ENCODE assay signal across 7 cellular contexts in genomic region chr10:45575032-45575761, GRCh38.
DNase-seq lines count a peak whose midpoint lies in the region; ATAC-seq, FAIRE-seq and TF ChIP-seq lines count a peak whose summit lies in the region.
"Not testable (repeated sequence)": the region's sequence is repeated elsewhere in the genome, so short reads cannot be mapped to it uniquely, and the experiment has no call there.

No MANE protein-coding gene starts in this region.

- H2BK20ac ChIP-seq in H9 (ENCODE audit: low read depth, low read length, poor library complexity, severe bottlenecking), result not testable (repeated sequence)

- H3K4me2 ChIP-seq in H9 (ENCODE audit: insufficient read depth, insufficient read length, low read length), result peak overlapping the region; percentile 36
- peak overlapping the region; percentile 10 for H3K4me2 ChIP-seq in K562 (ENCODE audit: insufficient read depth, low read length)
- peak overlapping the region; percentile 65 for H3K4me2 ChIP-seq in hepatocyte
- peak overlapping the region; percentile 74 for H3K4me2 ChIP-seq in HepG2 (ENCODE audit: low read depth, low read length)
- H3K4me2 ChIP-seq in neural progenitor cell, result peak overlapping the region; percentile 35

- not testable (repeated sequence) for TF ChIP-seq RAD21 in K562 (CRISPR knock-in tag; conservative IDR thresholded peaks at IDR 0.05 in 1 of 2, IDR thresholded peaks at IDR 0.05 in 1 of 2); HepG2 (CRISPR knock-in tag; IDR thresholded peaks at IDR 0.05)

- not testable (repeated sequence) for TF ChIP-seq EP300 in K562 (IDR thresholded peaks at IDR 0.05; ENCODE audit: low read length); HepG2 (IDR thresholded peaks at IDR 0.05; ENCODE audit: low read depth in 2 of 2, low read length in 2 of 2); HepG2 (CRISPR knock-in tag; IDR thresholded peaks at IDR 0.05; ENCODE audit: borderline replicate concordance)

- not testable (repeated sequence) for H2AFZ ChIP-seq in H9 (ENCODE audit: low read length); hepatocyte; HepG2 (ENCODE audit: low read length); neural progenitor cell (replicated peaks)
- H2AFZ ChIP-seq in K562 (ENCODE audit: low read depth, low read length), result peak overlapping the region; percentile 18; the same call in 1 of the 2 replicates

- H3T11ph ChIP-seq in H9 (ENCODE audit: low read length), result not testable (repeated sequence)

- H3K56ac ChIP-seq in H9 (ENCODE audit: insufficient read length, low read depth, low read length), result not testable (repeated sequence)

- H4K5ac ChIP-seq in H9 (ENCODE audit: insufficient read length, low read depth, low read length), result not testable (repeated sequence)

- intact Hi-C loops in Panc1 (cut with micrococcal nuclease; ENCODE audit: unreplicated experiment); K562 (cut with micrococcal nuclease); HepG2 (cut with micrococcal nuclease; ENCODE audit: unreplicated experiment): not testable (repeated sequence)

- H4K91ac ChIP-seq in H9 (ENCODE audit: insufficient read length, low read depth, low read length), result not testable (repeated sequence)

- not testable (repeated sequence) for H3K4me3 Mint-ChIP-seq in H9, neural progenitor cell

- not testable (repeated sequence) for H2BK120ac ChIP-seq in H9 (ENCODE audit: low read depth, low read length, poor library complexity, severe bottlenecking)

- BruUV-seq in Panc1 (replicated peaks; lab: Mats Ljungman, UMichigan) (TSS peak; percentile 51), HepG2 (replicated peaks; lab: Mats Ljungman, UMichigan) (TSS peak; percentile 56)
- not testable (repeated sequence) for BruUV-seq in K562 (replicated peaks; lab: Mats Ljungman, UMichigan)

- not testable (repeated sequence) for H3K79me2 ChIP-seq in H9 (ENCODE audit: insufficient read depth, low read length)
- H3K79me2 ChIP-seq in K562 (ENCODE audit: control insufficient read depth, insufficient read depth, low read length) (peaks cover 31% of the 10 kb centered on the region), hepatocyte (peaks cover 23% of the 10 kb centered on the region), HepG2 (ENCODE audit: insufficient read depth, low read length) (peaks cover 23% of the 10 kb centered on the region), neural progenitor cell (ENCODE audit: low read depth) (peaks cover 14% of the 10 kb centered on the region)

- H3K4me3 ChIP-seq in Panc1 (ENCODE audit: low read depth in 2 of 2, low read length in 2 of 2); K562; hepatocyte; iPS DF 6.9 (ENCODE audit: low read length); neural progenitor cell: not testable (repeated sequence)
- peak overlapping the region in 1 of 3 experiments; percentile 30; a peak in 2 of 6 replicates for H3K4me3 ChIP-seq in HepG2 (replicated peaks in 1 of 3; ENCODE audit: insufficient read depth in 1 of 3, low read depth in 2 of 3, low read length in 3 of 3)

- not testable (repeated sequence) for H3K4me1 ChIP-seq in H9 (ENCODE audit: insufficient read depth, low read length); Panc1 (ENCODE audit: control insufficient read depth, insufficient read depth, low read length); hepatocyte (ENCODE audit: insufficient read depth); iPS DF 6.9 (ENCODE audit: control insufficient read depth, insufficient read depth, low read length); HepG2 (ENCODE audit: insufficient read depth, low read length)
- peaks cover 0 to 16% of the 10 kb centered on the region in 2 experiments; a peak in 2 of 5 replicates for H3K4me1 ChIP-seq in K562 (replicated peaks in 1 of 2; ENCODE audit: control insufficient read depth in 2 of 2, insufficient read depth in 2 of 2, low read length in 2 of 2)
- H3K4me1 ChIP-seq in neural progenitor cell, result peaks cover 24% of the 10 kb centered on the region

- POLR2A ChIA-PET in Panc1 (lab: Charles Lee); K562 (lab: Yijun Ruan, JAX): not testable (repeated sequence)
- POLR2A ChIA-PET in HepG2 (lab: Yijun Ruan, JAX), result interaction anchor here (1.4 to 1.5 kb wide), 2 partner anchors 18 to 19 kb away, joined by 4 to 6 read pairs; no protein-coding TSS in a partner anchor

- not testable (repeated sequence) for H2BK5ac ChIP-seq in H9 (ENCODE audit: insufficient read length, low read length)

- not testable (repeated sequence) for H3K9me3 ChIP-seq in H9 (ENCODE audit: control insufficient read depth, low read depth, low read length); Panc1 (ENCODE audit: control insufficient read depth, insufficient read depth, low read depth, low read length); K562 (replicated peaks; ENCODE audit: control insufficient read depth, insufficient read depth, low read depth, low read length); hepatocyte (ENCODE audit: low read depth); iPS DF 6.9 (ENCODE audit: control insufficient read depth, insufficient read depth, low read length); HepG2 (ENCODE audit: low read length); neural progenitor cell (ENCODE audit: low read depth)

- not testable (repeated sequence) for H3K14ac ChIP-seq in H9 (ENCODE audit: insufficient read depth, low read length)

- TF ChIP-seq POLR2A in K562 (conservative IDR thresholded peaks at IDR 0.05); HepG2 (IDR thresholded peaks at IDR 0.05; ENCODE audit: insufficient read depth in 1 of 2, low read depth in 2 of 2, low read length in 2 of 2): not testable (repeated sequence)

- H3K79me1 ChIP-seq in H9 (ENCODE audit: insufficient read depth, low read depth, low read length, poor library complexity, severe bottlenecking), result not testable (repeated sequence)

- peaks cover 3 to 15% (median 13%) of the 10 kb centered on the region in 3 experiments; a peak in 6 of 7 replicates for H3K36me3 Mint-ChIP-seq in H9 (ENCODE audit: insufficient read depth in 1 of 3, low read depth in 3 of 3)
- not testable (repeated sequence) for H3K36me3 Mint-ChIP-seq in neural progenitor cell

- TF ChIP-seq CTCF in H9 (conservative IDR thresholded peaks at IDR 0.05); Panc1 (IDR thresholded peaks at IDR 0.05); K562 (IDR thresholded peaks at IDR 0.05 in 2 of 3, conservative IDR thresholded peaks at IDR 0.05 in 1 of 3; ENCODE audit: insufficient read depth in 2 of 3, low read depth in 1 of 3, low read length in 3 of 3); hepatocyte (IDR thresholded peaks at IDR 0.05; ENCODE audit: poor library complexity); HepG2 (CRISPR knock-in tag; IDR thresholded peaks at IDR 0.05); neural progenitor cell (IDR thresholded peaks at IDR 0.05): not testable (repeated sequence)

- in situ Hi-C loops in Panc1 (cut with HindIII; ENCODE audit: low pct_unique_long_range_greater_than_20kb, low sequenced_read_pairs); K562 (cut with MboI); HepG2 (cut with HindIII; ENCODE audit: extremely low pct_ligation_motif_present, low pct_unique_long_range_greater_than_20kb): not testable (repeated sequence)

- H3K27ac ChIP-seq in H9 (ENCODE audit: insufficient read length, low read depth, low read length); Panc1 (ENCODE audit: low read length); iPS DF 6.9 (ENCODE audit: low read length); neural progenitor cell: not testable (repeated sequence)
- H3K27ac ChIP-seq in K562 (ENCODE audit: extremely low read depth, low read depth, low read length) (peak overlapping the region; percentile 51), hepatocyte (peak overlapping the region; percentile 50), HepG2 (ENCODE audit: extremely low read length, insufficient read depth, low read length) (peak overlapping the region; percentile 88)

- FAIRE-seq in K562 (lab: Jason Lieb, UNC), result peak; percentile 74
- not testable (repeated sequence) for FAIRE-seq in HepG2 (lab: Jason Lieb, UNC)

- H3K27me3 ChIP-seq in H9 (ENCODE audit: insufficient read depth, low read length); Panc1 (ENCODE audit: control insufficient read depth, insufficient read depth, low read length); K562 (ENCODE audit: control insufficient read depth in 2 of 2, insufficient read depth in 2 of 2, low read length in 2 of 2); hepatocyte; iPS DF 6.9 (ENCODE audit: control insufficient read depth, insufficient read depth, low read length); HepG2 (ENCODE audit: control insufficient read depth in 1 of 2, insufficient read depth in 2 of 2, low read length in 2 of 2); neural progenitor cell: not testable (repeated sequence)

- H4K8ac ChIP-seq in H9 (replicated peaks; ENCODE audit: insufficient read length, low read depth, low read length), result not testable (repeated sequence)

- H3K18ac ChIP-seq in H9 (ENCODE audit: insufficient read length, low read depth, low read length), result not testable (repeated sequence)

- not testable (repeated sequence) for H3K36me3 ChIP-seq in Panc1 (ENCODE audit: control insufficient read depth, insufficient read depth, low read length); K562 (ENCODE audit: control insufficient read depth, insufficient read depth, low read length); hepatocyte (replicated peaks; ENCODE audit: insufficient read depth, low read depth); iPS DF 6.9 (ENCODE audit: control insufficient read depth, insufficient read depth, low read length); HepG2 (replicated peaks in 1 of 2; ENCODE audit: control insufficient read depth in 1 of 2, insufficient read depth in 2 of 2, low read length in 2 of 2); neural progenitor cell

- H3K9me2 ChIP-seq in hepatocyte (replicated peaks; ENCODE audit: insufficient read depth), result not testable (repeated sequence)

- H2AK5ac ChIP-seq in H9 (ENCODE audit: insufficient read length, low read length), result not testable (repeated sequence)

- not testable (repeated sequence) for H2BK15ac ChIP-seq in H9 (ENCODE audit: low read depth, low read length)

- not testable (repeated sequence) for H4K20me1 ChIP-seq in H9 (ENCODE audit: control insufficient read depth, insufficient read depth, insufficient read length); K562 (replicated peaks; ENCODE audit: control insufficient read depth, insufficient read depth, low read length); hepatocyte (ENCODE audit: insufficient read depth, poor library complexity, severe bottlenecking); HepG2 (ENCODE audit: insufficient read depth, low read length); neural progenitor cell (ENCODE audit: low read depth)

- not testable (repeated sequence) for H2BK12ac ChIP-seq in H9 (ENCODE audit: insufficient read length, low read depth, low read length)

- H3F3A ChIP-seq in neural progenitor cell (ENCODE audit: low read depth), result not testable (repeated sequence)

- H3K4ac ChIP-seq in H9 (ENCODE audit: low read depth, low read length), result not testable (repeated sequence)

- no CpG with 5 or more reads among the region's 11 CpGs for WGBS in H9 (ENCODE audit: extremely low coverage, insufficient read length, low lambda C conversion rate)
- 26% methylated on average over 11 of the region's 11 CpGs for WGBS in K562 (ENCODE audit: insufficient coverage, low coverage, missing lambda C conversion rate)
- 72% methylated on average over 11 of the region's 11 CpGs for WGBS in hepatocyte (ENCODE audit: low lambda C conversion rate, missing lambda C conversion rate)
- WGBS in iPS DF 6.9 (ENCODE audit: insufficient coverage, insufficient read length), result no CpG with 5 or more reads among the region's 11 CpGs
- WGBS in HepG2 (ENCODE audit: low lambda C conversion rate), result 91% methylated on average over 11 of the region's 11 CpGs

- H3K23ac ChIP-seq in H9 (ENCODE audit: insufficient read length, low read depth, low read length), result not testable (repeated sequence)

- not testable (repeated sequence) for H3K23me2 ChIP-seq in H9 (ENCODE audit: insufficient read length, low read depth, low read length, poor library complexity, severe bottlenecking)

- peaks cover 0 to 11% of the 10 kb centered on the region in 2 experiments; a peak in 4 of 5 replicates for H3K9me3 Mint-ChIP-seq in H9
- not testable (repeated sequence) for H3K9me3 Mint-ChIP-seq in neural progenitor cell

- ATAC-seq in Panc1, HepG2: not testable (repeated sequence)
- peak; percentile 67 for ATAC-seq in K562

- not testable (repeated sequence) for H3K9me1 ChIP-seq in K562 (ENCODE audit: control insufficient read depth, insufficient read depth, low read length)

- not testable (repeated sequence) for H3K27ac Mint-ChIP-seq in H9, neural progenitor cell

- DNase-seq in H9 (peak; percentile 56), K562 (ENCODE audit: extremely low read depth in 1 of 4, low spot score in 3 of 4) (peak in 1 of 4 experiments; percentile 60), iPS DF 6.9 (ENCODE audit: low read depth, low spot score) (peak; percentile 22), neural progenitor cell (ENCODE audit: low spot score) (peak; percentile 19)
- DNase-seq in Panc1 (ENCODE audit: low read depth, low spot score); hepatocyte (ENCODE audit: low spot score); HepG2 (ENCODE audit: low spot score): not testable (repeated sequence)

- H3K9ac ChIP-seq in H9 (ENCODE audit: extremely low read depth, insufficient read length, low read length); K562 (ENCODE audit: insufficient read depth in 1 of 2, low read depth in 2 of 2, low read length in 2 of 2); neural progenitor cell: not testable (repeated sequence)
- peak overlapping the region; percentile 56; the same call in 1 of the 2 replicates for H3K9ac ChIP-seq in HepG2 (ENCODE audit: insufficient read depth, low read depth, low read length)

- H3K4me1 Mint-ChIP-seq in H9, result peaks cover 9 to 16% of the 10 kb centered on the region in 2 experiments
- H3K4me1 Mint-ChIP-seq in neural progenitor cell, result not testable (repeated sequence)

- CTCF ChIA-PET in Panc1 (lab: Charles Lee); K562 (lab: Yijun Ruan, JAX; ENCODE audit: low intra/inter-chr PET ratio); HepG2 (lab: Yijun Ruan, JAX; ENCODE audit: low intra/inter-chr PET ratio, low total read pairs): not testable (repeated sequence)

- H3K27me3 Mint-ChIP-seq in H9 (ENCODE audit: low read depth); neural progenitor cell (ENCODE audit: insufficient read depth, low read depth): not testable (repeated sequence)

Comparison
In these comparisons a context has a peak if more than half of its experiments do, and no peak if none do; other contexts are left out.
1. H3K4me2 ChIP-seq: peak in every context shown above with its lines; median percentile 74 in HepG2; 65 in hepatocyte; 36 in H9; 35 in neural progenitor cell; 10 in K562.